31 cellular contexts compared by ENCODE assay signal in the genomic region with DNA sequence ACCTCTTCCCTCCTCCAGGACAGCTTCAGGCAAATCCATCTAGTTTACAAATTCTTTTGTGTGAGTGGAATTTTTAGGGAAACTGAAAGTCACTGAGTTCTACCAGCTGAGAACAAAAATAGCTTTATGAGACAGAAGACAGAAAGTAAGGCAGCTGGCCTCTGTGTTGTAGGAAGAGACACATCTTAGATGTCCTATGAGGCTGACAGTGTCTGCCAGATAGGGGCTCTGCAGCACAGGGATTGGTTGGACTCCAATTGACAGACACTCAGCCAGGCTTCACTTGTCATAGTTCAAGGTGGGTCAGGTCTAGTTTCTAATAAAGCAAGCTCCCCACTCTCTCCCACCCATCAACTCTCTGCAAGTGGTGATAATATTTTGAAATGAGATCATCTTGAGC.
"Had no signal": no experiment of that assay in that cellular context is flagged by ENCODE, and none has a peak within 500 bp of the region (broad histone marks: within the 10 kb centered on the region; RNA-seq: fewer than 3 reads in every experiment).

No MANE protein-coding gene starts in this region.

- H3K4me3 ChIP-seq: ascending aorta, breast epithelium, coronary artery, dorsolateral prefrontal cortex, gastrocnemius medialis had no signal

- H3K36me3 Mint-ChIP-seq: activated CD4-positive, alpha-beta memory T cell treated with anti-CD3 and anti-CD28 coated beads for 36 hours; activated CD8-positive, alpha-beta memory T cell treated with anti-CD3 and anti-CD28 coated beads, Interleukin-2, amount 10 ng/mL, durations not matched to agents 7 days and 5 days; activated naive CD4-positive, alpha-beta T cell treated with anti-CD3 and anti-CD28 coated beads, Interleukin-2, amount 50 U/mL, for 24 hours; activated naive CD8-positive, alpha-beta T cell treated with anti-CD3 and anti-CD28 coated beads for 36 hours; brain had no signal

- H3K27me3 ChIP-seq: ascending aorta, breast epithelium, gastrocnemius medialis had no signal

- H3K4me1 Mint-ChIP-seq: activated CD4-positive, alpha-beta T cell treated with anti-CD3 and anti-CD28 coated beads for 36 hours; activated CD4-positive, alpha-beta T cell treated with anti-CD3 and anti-CD28 coated beads, Interleukin-2, amount 10 ng/mL, durations not matched to agents 24 days and 14 days; activated CD8-positive, alpha-beta memory T cell treated with anti-CD3 and anti-CD28 coated beads, Interleukin-2, amount 10 ng/mL, durations not matched to agents 7 days and 5 days; activated naive CD4-positive, alpha-beta T cell treated with anti-CD3 and anti-CD28 coated beads, Interleukin-2, amount 50 U/mL, for 24 hours; activated naive CD8-positive, alpha-beta T cell treated with anti-CD3 and anti-CD28 coated beads for 36 hours; activated naive CD8-positive, alpha-beta T cell treated with anti-CD3 and anti-CD28 coated beads, Interleukin-2, amount 50 U/mL, for 24 hours; central memory CD8-positive, alpha-beta T cell had no signal

- DNase-seq: activated CD4-positive, alpha-beta memory T cell treated with anti-CD3 and anti-CD28 coated beads for 36 hours; activated CD4-positive, alpha-beta T cell treated with anti-CD3 and anti-CD28 coated beads for 36 hours; activated CD4-positive, alpha-beta T cell treated with anti-CD3 and anti-CD28 coated beads, Interleukin-2, amount 10 ng/mL, durations not matched to agents 24 days and 14 days; activated CD4-positive, CD25-positive, alpha-beta regulatory T cell; activated CD4-positive, CD25-positive, alpha-beta regulatory T cell treated with anti-CD3 and anti-CD28 coated beads, Interleukin-2, amount 50 U/mL, for 72 hours; activated CD8-positive, alpha-beta memory T cell treated with anti-CD3 and anti-CD28 coated beads, Interleukin-2, amount 10 ng/mL, durations not matched to agents 7 days and 5 days; activated CD8-positive, alpha-beta memory T cell treated with anti-CD3 and anti-CD28 coated beads, Interleukin-2, amount 50 U/mL, for 4 hours; activated CD8-positive, alpha-beta T cell treated with anti-CD3 and anti-CD28 coated beads, Interleukin-2, amount 10 ng/mL, durations not matched to agents 7 days and 5 days; activated effector memory CD4-positive, alpha-beta T cell treated with anti-CD3 and anti-CD28 coated beads, Interleukin-2, amount 50 U/mL, for 16 hours; activated naive CD4-positive, alpha-beta T cell treated with anti-CD3 and anti-CD28 coated beads for 36 hours; activated naive CD8-positive, alpha-beta T cell treated with anti-CD3 and anti-CD28 coated beads for 36 hours; activated naive CD8-positive, alpha-beta T cell treated with anti-CD3 and anti-CD28 coated beads, Interleukin-2, amount 50 U/mL, for 24 hours; activated T-cell treated with anti-CD3 and anti-CD28 coated beads, Interleukin-2, amount 50 U/mL, for 1 hour; activated T-cell treated with anti-CD3 and anti-CD28 coated beads, Interleukin-2, amount 50 U/mL, for 48 hours; effector memory CD4-positive, alpha-beta T cell; endodermal cell; foreskin fibroblast; gastrocnemius medialis; glutamatergic neuron; T-helper 2 cell had no signal

- H3K27me3 Mint-ChIP-seq: activated CD4-positive, alpha-beta memory T cell treated with anti-CD3 and anti-CD28 coated beads for 36 hours; activated CD4-positive, alpha-beta T cell treated with anti-CD3 and anti-CD28 coated beads for 36 hours; activated CD4-positive, alpha-beta T cell treated with anti-CD3 and anti-CD28 coated beads, Interleukin-2, amount 10 ng/mL, durations not matched to agents 24 days and 14 days; activated CD8-positive, alpha-beta memory T cell treated with anti-CD3 and anti-CD28 coated beads, Interleukin-2, amount 10 ng/mL, durations not matched to agents 7 days and 5 days; activated naive CD8-positive, alpha-beta T cell treated with anti-CD3 and anti-CD28 coated beads for 36 hours; activated naive CD8-positive, alpha-beta T cell treated with anti-CD3 and anti-CD28 coated beads, Interleukin-2, amount 50 U/mL, for 24 hours; brain; central memory CD8-positive, alpha-beta T cell; dendritic cell treated with granulocyte-macrophage colony-stimulating factor and Interleukin-4, amounts not matched to agents 40 ng/mL and 50 ng/mL, for 4 days had no signal

- H3K9me3 Mint-ChIP-seq: activated CD4-positive, alpha-beta memory T cell treated with anti-CD3 and anti-CD28 coated beads for 36 hours; activated CD4-positive, alpha-beta T cell treated with anti-CD3 and anti-CD28 coated beads, Interleukin-2, amount 10 ng/mL, durations not matched to agents 24 days and 14 days; activated naive CD4-positive, alpha-beta T cell treated with anti-CD3 and anti-CD28 coated beads for 36 hours; activated naive CD4-positive, alpha-beta T cell treated with anti-CD3 and anti-CD28 coated beads, Interleukin-2, amount 50 U/mL, for 24 hours; activated naive CD8-positive, alpha-beta T cell treated with anti-CD3 and anti-CD28 coated beads for 36 hours; activated naive CD8-positive, alpha-beta T cell treated with anti-CD3 and anti-CD28 coated beads, Interleukin-2, amount 50 U/mL, for 24 hours; activated T-helper 1 cell treated with anti-CD3 and anti-CD28 coated beads, Interleukin-12 subunit alpha, Interleukin-12 subunit beta, Interleukin-2, Interleukin-4 antibody, amounts not matched to agents 30 ng/mL and 10 ng/mL and 1 ng/mL, durations not matched to agents 14 hours and 24 hours and 36 hours; activated T-helper 2 cell treated with anti-CD3 and anti-CD28 coated beads, Interferon-gamma antibody, Interleukin-2, Interleukin-4, amounts not matched to agents 10 μg/mL and 5 μg/mL and 100 μg/mL, durations not matched to agents 14 hours and 24 hours and 36 hours; brain; dendritic cell treated with granulocyte-macrophage colony-stimulating factor and Interleukin-4, amounts not matched to agents 40 ng/mL and 50 ng/mL, for 4 days; endodermal cell had no signal

- H3K4me1 ChIP-seq: ascending aorta, breast epithelium, gastrocnemius medialis had no signal

- H3K36me3 ChIP-seq: ascending aorta, breast epithelium, gastrocnemius medialis had no signal

- H3K27ac Mint-ChIP-seq: activated CD4-positive, alpha-beta memory T cell treated with anti-CD3 and anti-CD28 coated beads for 36 hours; activated CD4-positive, alpha-beta T cell treated with anti-CD3 and anti-CD28 coated beads for 36 hours; activated CD4-positive, alpha-beta T cell treated with anti-CD3 and anti-CD28 coated beads, Interleukin-2, amount 10 ng/mL, durations not matched to agents 24 days and 14 days; activated CD8-positive, alpha-beta memory T cell treated with anti-CD3 and anti-CD28 coated beads, Interleukin-2, amount 10 ng/mL, durations not matched to agents 7 days and 5 days; activated CD8-positive, alpha-beta T cell treated with anti-CD3 and anti-CD28 coated beads, Interleukin-2, amount 10 ng/mL, durations not matched to agents 7 days and 5 days; activated naive CD4-positive, alpha-beta T cell treated with anti-CD3 and anti-CD28 coated beads for 36 hours; activated naive CD4-positive, alpha-beta T cell treated with anti-CD3 and anti-CD28 coated beads, Interleukin-2, amount 50 U/mL, for 24 hours; activated naive CD8-positive, alpha-beta T cell treated with anti-CD3 and anti-CD28 coated beads for 36 hours; activated naive CD8-positive, alpha-beta T cell treated with anti-CD3 and anti-CD28 coated beads, Interleukin-2, amount 50 U/mL, for 24 hours; activated T-helper 1 cell treated with anti-CD3 and anti-CD28 coated beads, Interleukin-12 subunit alpha, Interleukin-12 subunit beta, Interleukin-2, Interleukin-4 antibody, amounts not matched to agents 30 ng/mL and 10 ng/mL and 1 ng/mL, durations not matched to agents 14 hours and 24 hours and 36 hours; activated T-helper 2 cell treated with anti-CD3 and anti-CD28 coated beads, Interferon-gamma antibody, Interleukin-2, Interleukin-4, amounts not matched to agents 10 μg/mL and 5 μg/mL and 100 μg/mL, durations not matched to agents 14 hours and 24 hours and 36 hours; brain; dendritic cell treated with granulocyte-macrophage colony-stimulating factor and Interleukin-4, amounts not matched to agents 40 ng/mL and 50 ng/mL, for 4 days; endodermal cell had no signal

- ATAC-seq: activated CD4-positive, alpha-beta T cell treated with anti-CD3 and anti-CD28 coated beads for 36 hours; activated CD8-positive, alpha-beta memory T cell treated with anti-CD3 and anti-CD28 coated beads, Interleukin-2, amount 10 ng/mL, durations not matched to agents 7 days and 5 days; activated CD8-positive, alpha-beta T cell treated with anti-CD3 and anti-CD28 coated beads, Interleukin-2, amount 10 ng/mL, durations not matched to agents 7 days and 5 days; activated naive CD8-positive, alpha-beta T cell treated with anti-CD3 and anti-CD28 coated beads, Interleukin-2, amount 50 U/mL, for 24 hours; esophagus mucosa; gastrocnemius medialis had no signal

- H3K4me3 Mint-ChIP-seq: activated CD4-positive, alpha-beta memory T cell treated with anti-CD3 and anti-CD28 coated beads for 36 hours; activated CD4-positive, alpha-beta T cell treated with anti-CD3 and anti-CD28 coated beads for 36 hours; activated CD4-positive, alpha-beta T cell treated with anti-CD3 and anti-CD28 coated beads, Interleukin-2, amount 10 ng/mL, durations not matched to agents 24 days and 14 days; activated CD8-positive, alpha-beta memory T cell treated with anti-CD3 and anti-CD28 coated beads, Interleukin-2, amount 10 ng/mL, durations not matched to agents 7 days and 5 days; activated CD8-positive, alpha-beta T cell treated with anti-CD3 and anti-CD28 coated beads, Interleukin-2, amount 10 ng/mL, durations not matched to agents 7 days and 5 days; activated naive CD4-positive, alpha-beta T cell treated with anti-CD3 and anti-CD28 coated beads for 36 hours; activated naive CD4-positive, alpha-beta T cell treated with anti-CD3 and anti-CD28 coated beads, Interleukin-2, amount 50 U/mL, for 24 hours; activated naive CD8-positive, alpha-beta T cell treated with anti-CD3 and anti-CD28 coated beads for 36 hours; activated naive CD8-positive, alpha-beta T cell treated with anti-CD3 and anti-CD28 coated beads, Interleukin-2, amount 50 U/mL, for 24 hours; activated T-helper 1 cell treated with anti-CD3 and anti-CD28 coated beads, Interleukin-12 subunit alpha, Interleukin-12 subunit beta, Interleukin-2, Interleukin-4 antibody, amounts not matched to agents 30 ng/mL and 10 ng/mL and 1 ng/mL, durations not matched to agents 14 hours and 24 hours and 36 hours; brain; central memory CD8-positive, alpha-beta T cell; dendritic cell treated with granulocyte-macrophage colony-stimulating factor and Interleukin-4, amounts not matched to agents 40 ng/mL and 50 ng/mL, for 4 days; endodermal cell had no signal

- H3K9me3 ChIP-seq: ascending aorta, breast epithelium, gastrocnemius medialis had no signal

- H3K27ac ChIP-seq: ascending aorta, breast epithelium, coronary artery, gastrocnemius medialis had no signal
